ENCODE assay signal across 25 cellular contexts in genomic region chr4:155653052-155653451, GRCh38. TPM values are rescaled to one million over a fixed set of nuclear protein-coding genes. Genes with fewer than 3 reads are reported as not detected.
"Had no signal": no experiment of that assay in that cellular context is flagged by ENCODE, and none has a peak within 500 bp of the region (broad histone marks: within the 10 kb centered on the region; RNA-seq: fewer than 3 reads in every experiment).

No MANE protein-coding gene starts in this region.

- DNase-seq: activated CD4-positive, alpha-beta T cell treated with anti-CD3 and anti-CD28 coated beads for 36 hours; activated CD4-positive, alpha-beta T cell treated with anti-CD3 and anti-CD28 coated beads, Interleukin-2, amount 10 ng/mL, durations not matched to agents 24 days and 14 days; activated CD4-positive, alpha-beta T cell treated with anti-CD3 and anti-CD28 coated beads, Interleukin-2, amount 50 U/mL, for 48 hours; activated CD4-positive, CD25-positive, alpha-beta regulatory T cell; activated CD4-positive, CD25-positive, alpha-beta regulatory T cell treated with anti-CD3 and anti-CD28 coated beads, Interleukin-2, amount 50 U/mL, for 72 hours; activated CD8-positive, alpha-beta memory T cell treated with anti-CD3 and anti-CD28 coated beads for 24 hours; activated CD8-positive, alpha-beta T cell treated with anti-CD3 and anti-CD28 coated beads for 36 hours; activated effector memory CD4-positive, alpha-beta T cell treated with Interleukin-2 at 50 U/mL for 16 hours; activated gamma-delta T cell treated with Interleukin-2 at 50 U/mL for 16 hours; activated naive CD4-positive, alpha-beta T cell treated with anti-CD3 and anti-CD28 coated beads, Interleukin-2, amount 50 U/mL, for 16 hours; activated naive CD4-positive, alpha-beta T cell treated with Interleukin-2 at 50 U/mL for 16 hours; activated T-cell treated with anti-CD3 and anti-CD28 coated beads, Interleukin-2, amount 50 U/mL, for 4 hours; amniotic stem cell; anterior cingulate cortex; brain microvascular endothelial cell; dorsolateral prefrontal cortex; effector memory CD4-positive, alpha-beta T cell; endodermal cell; foreskin fibroblast; head of caudate nucleus; hippocampal formation; T1000 had no signal

- H3K27ac ChIP-seq: brain microvascular endothelial cell, coronary artery, dorsolateral prefrontal cortex had no signal

- H3K27me3 ChIP-seq: brain microvascular endothelial cell, dorsolateral prefrontal cortex had no signal

- H3K4me3 ChIP-seq: coronary artery, dorsolateral prefrontal cortex had no signal

- H3K36me3 ChIP-seq: brain microvascular endothelial cell had no signal

- ATAC-seq: activated CD4-positive, alpha-beta T cell treated with anti-CD3 and anti-CD28 coated beads for 36 hours; activated CD8-positive, alpha-beta T cell treated with anti-CD3 and anti-CD28 coated beads for 36 hours; activated T-cell treated with anti-CD3 and anti-CD28 coated beads, Interleukin-2, amount 50 U/mL, for 4 hours; activated T-helper 17 cell treated with anti-CD3 and anti-CD28 coated beads, Interleukin-2, amount 50 U/mL, for 72 hours; esophagus mucosa had no signal

RNA-seq across cellular contexts. Expression of gene GUCY1A1, which starts 13.6 kb away (rescaled TPM):
- total RNA-seq: activated CD4-positive, alpha-beta T cell treated with anti-CD3 and anti-CD28 coated beads for 36 hours; activated CD4-positive, alpha-beta T cell treated with anti-CD3 and anti-CD28 coated beads, Interleukin-2, amount 10 ng/mL, durations not matched to agents 24 days and 14 days; activated T-helper 17 cell treated with anti-CD3 and anti-CD28 coated beads, Interleukin-2, amount 50 U/mL, for 72 hours had no signal
